ENCODE assay signal across 2 cellular contexts in the genomic region with DNA sequence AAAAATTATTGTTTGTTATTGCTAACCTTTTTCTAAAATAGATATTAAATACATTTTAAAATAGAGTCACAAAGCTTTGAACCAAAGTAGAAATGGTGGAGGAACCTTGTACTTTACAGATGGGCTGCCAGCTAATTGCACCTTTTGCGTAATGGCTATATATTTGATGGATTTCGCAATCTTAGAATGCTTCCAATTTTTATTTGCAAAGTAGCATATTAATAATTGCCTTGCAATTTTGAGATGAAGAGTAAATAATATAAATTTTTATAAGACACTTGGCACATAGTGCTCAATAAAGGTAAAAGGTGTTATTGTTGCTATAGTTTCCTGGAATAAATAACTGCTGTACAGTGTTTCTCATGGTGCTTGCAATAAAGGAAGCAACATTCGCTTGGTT.
TF ChIP-seq lines count a peak whose summit lies in the region.

No MANE protein-coding gene starts in this region.

TF ChIP-seq in A549, 52 proteins besides CTCF, POLR2A, EP300 and RAD21 (continued from another document):
- TF ChIP-seq CBX2 (IDR thresholded peaks at IDR 0.05; ENCODE audit: borderline replicate concordance, low read depth) (no peak), ZSCAN20 (CRISPR knock-in tag; IDR thresholded peaks at IDR 0.05) (no peak)

TF ChIP-seq in Ishikawa, 13 proteins besides CTCF, POLR2A, EP300 and RAD21:
- TF ChIP-seq, protein P1, sequence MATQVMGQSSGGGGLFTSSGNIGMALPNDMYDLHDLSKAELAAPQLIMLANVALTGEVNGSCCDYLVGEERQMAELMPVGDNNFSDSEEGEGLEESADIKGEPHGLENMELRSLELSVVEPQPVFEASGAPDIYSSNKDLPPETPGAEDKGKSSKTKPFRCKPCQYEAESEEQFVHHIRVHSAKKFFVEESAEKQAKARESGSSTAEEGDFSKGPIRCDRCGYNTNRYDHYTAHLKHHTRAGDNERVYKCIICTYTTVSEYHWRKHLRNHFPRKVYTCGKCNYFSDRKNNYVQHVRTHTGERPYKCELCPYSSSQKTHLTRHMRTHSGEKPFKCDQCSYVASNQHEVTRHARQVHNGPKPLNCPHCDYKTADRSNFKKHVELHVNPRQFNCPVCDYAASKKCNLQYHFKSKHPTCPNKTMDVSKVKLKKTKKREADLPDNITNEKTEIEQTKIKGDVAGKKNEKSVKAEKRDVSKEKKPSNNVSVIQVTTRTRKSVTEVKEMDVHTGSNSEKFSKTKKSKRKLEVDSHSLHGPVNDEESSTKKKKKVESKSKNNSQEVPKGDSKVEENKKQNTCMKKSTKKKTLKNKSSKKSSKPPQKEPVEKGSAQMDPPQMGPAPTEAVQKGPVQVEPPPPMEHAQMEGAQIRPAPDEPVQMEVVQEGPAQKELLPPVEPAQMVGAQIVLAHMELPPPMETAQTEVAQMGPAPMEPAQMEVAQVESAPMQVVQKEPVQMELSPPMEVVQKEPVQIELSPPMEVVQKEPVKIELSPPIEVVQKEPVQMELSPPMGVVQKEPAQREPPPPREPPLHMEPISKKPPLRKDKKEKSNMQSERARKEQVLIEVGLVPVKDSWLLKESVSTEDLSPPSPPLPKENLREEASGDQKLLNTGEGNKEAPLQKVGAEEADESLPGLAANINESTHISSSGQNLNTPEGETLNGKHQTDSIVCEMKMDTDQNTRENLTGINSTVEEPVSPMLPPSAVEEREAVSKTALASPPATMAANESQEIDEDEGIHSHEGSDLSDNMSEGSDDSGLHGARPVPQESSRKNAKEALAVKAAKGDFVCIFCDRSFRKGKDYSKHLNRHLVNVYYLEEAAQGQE (IDR thresholded peaks at IDR 0.05; ENCODE audit: low read depth), result no peak
- 0 out of 2 replicates have a peak, but pooled peaks have one; percentile 20 for TF ChIP-seq CEBPB (IDR thresholded peaks at IDR 0.05)
